In the genomic region with DNA sequence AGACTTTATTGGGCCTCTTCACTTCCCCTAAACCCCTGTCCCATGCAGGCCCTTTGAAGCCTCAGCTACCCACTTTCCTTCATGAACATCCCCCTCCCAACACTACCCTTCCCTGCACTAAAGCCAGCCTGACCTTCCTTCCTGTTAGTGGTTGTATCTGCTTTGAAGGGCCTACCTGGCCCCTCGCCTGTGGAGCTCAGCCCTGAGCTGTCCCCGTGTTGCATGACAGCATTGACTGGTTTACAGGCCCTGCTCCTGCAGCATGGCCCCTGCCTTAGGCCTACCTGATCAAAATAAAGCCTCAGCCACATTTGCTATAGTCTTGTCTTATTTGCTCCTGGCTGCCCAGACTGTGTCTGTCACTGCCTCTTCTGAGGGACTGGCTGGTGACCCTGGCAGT, we compare ENCODE assay signal across 32 cellular contexts. TPM values are rescaled to one million over a fixed set of nuclear protein-coding genes. Genes with fewer than 3 reads are reported as not detected.
A peak's percentile ranks its signal among the peaks of the same experiment; 100 is the strongest.
DNase-seq lines count a peak whose midpoint lies in the region; ATAC-seq and TF ChIP-seq lines count a peak whose summit lies in the region.
"Had no signal": no experiment of that assay in that cellular context is flagged by ENCODE, and none has a peak within 500 bp of the region (broad histone marks: within the 10 kb centered on the region; RNA-seq: fewer than 3 reads in every experiment).

No MANE protein-coding gene starts in this region.

- H3K27me3 ChIP-seq in thyroid gland (no peaks in the 10 kb centered on the region), right atrium auricular region (no peaks in the 10 kb centered on the region)
- H3K27me3 ChIP-seq: SJCRH30 had no signal

- H3K36me3 ChIP-seq in thyroid gland (no peaks in the 10 kb centered on the region), right atrium auricular region (peaks cover 18% of the 10 kb centered on the region)
- H3K36me3 ChIP-seq: SJCRH30 had no signal

- ATAC-seq in activated CD8-positive, alpha-beta memory T cell treated with anti-CD3 and anti-CD28 coated beads, Interleukin-2, amount 10 ng/mL, durations not matched to agents 7 days and 5 days = no peak
- no peak for ATAC-seq in activated T-helper 17 cell treated with anti-CD3 and anti-CD28 coated beads, Interleukin-2, amount 50 U/mL, for 72 hours (replicated peaks)
- ATAC-seq: A549, GM12878, HepG2, PC-3, Right ventricle myocardium inferior, SK-N-SH treated with all-trans-retinoic acid at 6 μM for 48 hours had no signal

- H3K27ac ChIP-seq in thyroid gland (peak overlapping the region in 2 of 3 donors; percentile 43 to 44), right atrium auricular region (no peak overlapping the region)
- H3K27ac ChIP-seq: A549, SJCRH30 had no signal

- H3K27me3 Mint-ChIP-seq in activated CD8-positive, alpha-beta memory T cell treated with anti-CD3 and anti-CD28 coated beads, Interleukin-2, amount 10 ng/mL, durations not matched to agents 7 days and 5 days = no peaks in the 10 kb centered on the region
- no peaks in the 10 kb centered on the region for H3K27me3 Mint-ChIP-seq in activated T-helper 17 cell treated with anti-CD3 and anti-CD28 coated beads, Interleukin-2, amount 50 U/mL, for 72 hours
- H3K27me3 Mint-ChIP-seq: B cell had no signal

- H3K4me3 ChIP-seq in lower leg skin (ENCODE audit: low read depth, poor library complexity, severe bottlenecking) = no peak overlapping the region
- H3K4me3 ChIP-seq in thyroid gland (replicated peaks in 1 of 3) = no peak overlapping the region
- no peak overlapping the region for H3K4me3 ChIP-seq in right atrium auricular region
- H3K4me3 ChIP-seq: A549, GM12878, SJCRH30 had no signal

- no peaks in the 10 kb centered on the region for H3K36me3 Mint-ChIP-seq in activated CD8-positive, alpha-beta memory T cell treated with anti-CD3 and anti-CD28 coated beads, Interleukin-2, amount 10 ng/mL, durations not matched to agents 7 days and 5 days
- H3K36me3 Mint-ChIP-seq in activated T-helper 17 cell treated with anti-CD3 and anti-CD28 coated beads, Interleukin-2, amount 50 U/mL, for 72 hours (ENCODE audit: low read depth) = no peaks in the 10 kb centered on the region

- no peak overlapping the region for H3K27ac Mint-ChIP-seq in activated CD8-positive, alpha-beta memory T cell treated with anti-CD3 and anti-CD28 coated beads, Interleukin-2, amount 10 ng/mL, durations not matched to agents 7 days and 5 days
- H3K27ac Mint-ChIP-seq in activated T-helper 17 cell treated with anti-CD3 and anti-CD28 coated beads, Interleukin-2, amount 50 U/mL, for 72 hours = peak overlapping the region; percentile 21
- H3K27ac Mint-ChIP-seq: B cell had no signal

- peak; percentile 38 for DNase-seq in activated CD8-positive, alpha-beta memory T cell treated with anti-CD3 and anti-CD28 coated beads, Interleukin-2, amount 10 ng/mL, durations not matched to agents 7 days and 5 days
- no peak for DNase-seq in activated CD8-positive, alpha-beta memory T cell treated with anti-CD3 and anti-CD28 coated beads, Interleukin-2, amount 50 U/mL, for 48 hours
- DNase-seq in lower leg skin (ENCODE audit: low spot score in 2 of 2) = peak; percentile 2 to 39
- no peak for DNase-seq in thyroid gland
- no peak for DNase-seq in right atrium auricular region (ENCODE audit: low spot score)
- DNase-seq in 8988T = no peak
- DNase-seq in RPMI8226 = no peak
- DNase-seq: CD8-positive, alpha-beta memory T cell; DMS 273 treated with DMSO at 0.1 percent for 48 hours; DMS79; EL; GDM1; Karpas-422; NCI-H1092 treated with DMSO at 0.1 percent for 48 hours; NCI-H1436; NCI-H187; NCI-H2081 treated with DMSO at 0.1 percent for 48 hours; NCI-H524; NCI-H748 treated with DMSO at 0.1 percent for 48 hours; NK-92 treated with Interleukin-12 subunit alpha and Interleukin-12 subunit beta, amount 100 ng/mL, for 24 hours; PC-3; SJCRH30 had no signal

- H3K9me3 Mint-ChIP-seq in activated CD8-positive, alpha-beta memory T cell treated with anti-CD3 and anti-CD28 coated beads, Interleukin-2, amount 10 ng/mL, durations not matched to agents 7 days and 5 days (ENCODE audit: low read depth) = no peaks in the 10 kb centered on the region
- no peaks in the 10 kb centered on the region for H3K9me3 Mint-ChIP-seq in activated T-helper 17 cell treated with anti-CD3 and anti-CD28 coated beads, Interleukin-2, amount 50 U/mL, for 72 hours
- H3K9me3 Mint-ChIP-seq: CD8-positive, alpha-beta memory T cell had no signal

- TF ChIP-seq CTCF in lower leg skin (IDR thresholded peaks at IDR 0.05) = no peak
- no peak for TF ChIP-seq CTCF in thyroid gland (IDR thresholded peaks at IDR 0.05)
- TF ChIP-seq CTCF in right atrium auricular region (IDR thresholded peaks at IDR 0.05) = no peak

- H3K4me1 Mint-ChIP-seq in activated CD8-positive, alpha-beta memory T cell treated with anti-CD3 and anti-CD28 coated beads, Interleukin-2, amount 10 ng/mL, durations not matched to agents 7 days and 5 days = no peaks in the 10 kb centered on the region
- no peaks in the 10 kb centered on the region for H3K4me1 Mint-ChIP-seq in activated T-helper 17 cell treated with anti-CD3 and anti-CD28 coated beads, Interleukin-2, amount 50 U/mL, for 72 hours

- H3K4me3 Mint-ChIP-seq in activated CD8-positive, alpha-beta memory T cell treated with anti-CD3 and anti-CD28 coated beads, Interleukin-2, amount 10 ng/mL, durations not matched to agents 7 days and 5 days = no peak overlapping the region
- no peak overlapping the region for H3K4me3 Mint-ChIP-seq in activated T-helper 17 cell treated with anti-CD3 and anti-CD28 coated beads, Interleukin-2, amount 50 U/mL, for 72 hours
- H3K4me3 Mint-ChIP-seq: B cell, CD14-positive monocyte had no signal

- intact Hi-C loops in lower leg skin (cut with DNase I; ENCODE audit: low total_unique reads) (no loop called here), thyroid gland (cut with DNase I) (no loop called here)

- WGBS in lower leg skin, 2 donors = 73 to 86% methylated on average over 2 of the region's 2 CpGs
- 64 to 74% methylated on average over 2 of the region's 2 CpGs for WGBS in thyroid gland, 2 donors

- TF ChIP-seq POLR2A in lower leg skin (IDR thresholded peaks at IDR 0.05) = no peak
- TF ChIP-seq POLR2A in thyroid gland (IDR thresholded peaks at IDR 0.05) = no peak

- CTCF ChIA-PET in activated CD8-positive, alpha-beta memory T cell treated with anti-CD3 and anti-CD28 coated beads, Interleukin-2, amount 10 ng/mL, durations not matched to agents 7 days and 5 days (lab: Charles Lee) = interaction anchor here (0.6 to 1.6 kb wide), 4 partner anchors 11 to 129 kb away, joined by 4 to 6 read pairs (median 4); no protein-coding TSS in a partner anchor

- H3K4me1 ChIP-seq in thyroid gland (peaks cover 17 to 23% of the 10 kb centered on the region in 2 donors), right atrium auricular region (peaks cover 0 to 5% of the 10 kb centered on the region in 2 donors)

- H3K9me3 ChIP-seq in thyroid gland (no peaks in the 10 kb centered on the region), right atrium auricular region (no peaks in the 10 kb centered on the region)
- H3K9me3 ChIP-seq: A549, SJCRH30 had no signal

RNA-seq across cellular contexts. Expression of gene GSTM4, which starts 5.5 kb away (rescaled TPM):
- 1 to 10 TPM; 5.7 to 6.7 TPM for total RNA-seq in activated CD8-positive, alpha-beta memory T cell treated with anti-CD3 and anti-CD28 coated beads, Interleukin-2, amount 10 ng/mL, durations not matched to agents 7 days and 5 days
- total RNA-seq in activated T-helper 17 cell treated with anti-CD3 and anti-CD28 coated beads, Interleukin-2, amount 50 U/mL, for 72 hours = 10 to 100 TPM; 16.2 to 20.1 TPM
- total RNA-seq in lower leg skin (10 to 100 TPM; 13.4 to 23.3 (median 19.1) TPM), thyroid gland (10 to 100 TPM; 30.8 to 68.8 (median 43.7) TPM), right atrium auricular region (10 to 100 TPM; 24.6 to 52.6 TPM)

RNA-seq across cellular contexts. Expression of gene GSTM2, which starts 6.5 kb away (rescaled TPM):
- total RNA-seq in activated CD8-positive, alpha-beta memory T cell treated with anti-CD3 and anti-CD28 coated beads, Interleukin-2, amount 10 ng/mL, durations not matched to agents 7 days and 5 days = 10 to 100 TPM in 1 of 2 experiments, 1 to 10 TPM in 1; 8.0 to 17.8 TPM
- 10 to 100 TPM; 18.5 to 27.5 TPM for total RNA-seq in activated T-helper 17 cell treated with anti-CD3 and anti-CD28 coated beads, Interleukin-2, amount 50 U/mL, for 72 hours
- 100 to 1,000 TPM in 1 of 4 donors, 10 to 100 TPM in 3; 48.1 to 183 (median 57.2) TPM for total RNA-seq in lower leg skin
- total RNA-seq in thyroid gland = 10 to 100 TPM; 37.1 to 73.6 (median 62.3) TPM
- 10 to 100 TPM; 31.7 to 53.8 TPM for total RNA-seq in right atrium auricular region

RNA-seq across cellular contexts. Expression of gene GSTM1, which starts 26.2 kb away (rescaled TPM):
- not detected for total RNA-seq in activated CD8-positive, alpha-beta memory T cell treated with anti-CD3 and anti-CD28 coated beads, Interleukin-2, amount 10 ng/mL, durations not matched to agents 7 days and 5 days
- 10 to 100 TPM in 1 of 2 donors, not detected in 1; 86.5 TPM for total RNA-seq in activated T-helper 17 cell treated with anti-CD3 and anti-CD28 coated beads, Interleukin-2, amount 50 U/mL, for 72 hours
- total RNA-seq in lower leg skin = 10 to 100 TPM in 2 of 4 donors, not detected in 2; 26.1 to 60.4 TPM
- 10 to 100 TPM in 1 of 4 donors, not detected in 3; 23.4 TPM for total RNA-seq in thyroid gland
- total RNA-seq in right atrium auricular region = 10 to 100 TPM in 1 of 2 donors, not detected in 1; 21.6 TPM
- total RNA-seq: CD8-positive, alpha-beta memory T cell; HepG2; M059J; PC-3; Right ventricle myocardium inferior; SJCRH30 had no signal

RNA-seq across cellular contexts. Expression of gene AMPD2, which starts 41.8 kb away (rescaled TPM):
- total RNA-seq in activated CD8-positive, alpha-beta memory T cell treated with anti-CD3 and anti-CD28 coated beads, Interleukin-2, amount 10 ng/mL, durations not matched to agents 7 days and 5 days = 100 to 1,000 TPM in 1 of 2 experiments, 10 to 100 TPM in 1; 90.4 to 113 TPM
- 100 to 1,000 TPM in 1 of 2 donors, 10 to 100 TPM in 1; 97.1 to 135 TPM for total RNA-seq in activated T-helper 17 cell treated with anti-CD3 and anti-CD28 coated beads, Interleukin-2, amount 50 U/mL, for 72 hours
- 10 to 100 TPM; 30.9 to 62.1 (median 40.7) TPM for total RNA-seq in lower leg skin
- 10 to 100 TPM; 31.2 to 74.8 (median 46.8) TPM for total RNA-seq in thyroid gland
- total RNA-seq in right atrium auricular region = 10 to 100 TPM; 16.1 to 17.9 TPM

RNA-seq across cellular contexts. Expression of gene GNAT2, which starts 42.0 kb away (rescaled TPM):
- total RNA-seq in activated CD8-positive, alpha-beta memory T cell treated with anti-CD3 and anti-CD28 coated beads, Interleukin-2, amount 10 ng/mL, durations not matched to agents 7 days and 5 days = not detected
- under 1 TPM; 0.32 to 0.54 TPM for total RNA-seq in activated T-helper 17 cell treated with anti-CD3 and anti-CD28 coated beads, Interleukin-2, amount 50 U/mL, for 72 hours
- total RNA-seq in lower leg skin (not detected), thyroid gland (not detected), right atrium auricular region (under 1 TPM in 1 of 2 donors, not detected in 1; 0.59 TPM)
- total RNA-seq: B cell, H1, Right ventricle myocardium inferior had no signal

Comparison
In these comparisons a context has a peak if more than half of its experiments do, and no peak if none do; other contexts are left out.
1. DNase-seq: peak in activated CD8-positive, alpha-beta memory T cell treated with anti-CD3 and anti-CD28 coated beads, Interleukin-2, amount 10 ng/mL, durations not matched to agents 7 days and 5 days (single experiment) and lower leg skin (2 of 2); none in activated CD8-positive, alpha-beta memory T cell treated with anti-CD3 and anti-CD28 coated beads, Interleukin-2, amount 50 U/mL, for 48 hours (single experiment), thyroid gland (0 of 2), right atrium auricular region (single experiment), 8988T (single experiment) and RPMI8226 (single experiment).
2. H3K27ac ChIP-seq: peak in thyroid gland (2 of 3); none in right atrium auricular region (0 of 2).